1 cellular context compared by ENCODE assay signal in genomic region chr1:157196670-157197456, GRCh38.
A peak's percentile ranks its signal among the peaks of the same experiment; 100 is the strongest.
TF ChIP-seq lines count a peak whose summit lies in the region.
"Not testable (repeated sequence)": the region's sequence is repeated elsewhere in the genome, so short reads cannot be mapped to it uniquely, and the experiment has no call there.

No MANE protein-coding gene starts in this region.

TF ChIP-seq in K562, 482 proteins besides CTCF, POLR2A, EP300 and RAD21:
- TF ChIP-seq VEZF1 (CRISPR knock-in tag; IDR thresholded peaks at IDR 0.05) (peak; percentile 43; the same call in 1 of the 2 replicates), HBP1 (CRISPR knock-in tag; IDR thresholded peaks at IDR 0.05) (0 out of 2 replicates have a peak, but pooled peaks have one; percentile 24), DEAF1 (CRISPR knock-in tag; IDR thresholded peaks at IDR 0.05) (peak; percentile 94), CC2D1A (IDR thresholded peaks at IDR 0.05) (peak; percentile 77; the same call in 1 of the 2 replicates), CEBPG (tag; conservative IDR thresholded peaks at IDR 0.05 in 1 of 2, IDR thresholded peaks at IDR 0.05 in 1 of 2) (peak; percentile 30 to 83; a peak in 2 of 4 replicates), ZBTB26 (CRISPR knock-in tag; IDR thresholded peaks at IDR 0.05) (0 out of 2 replicates have a peak, but pooled peaks have one; percentile 19), ARID2 (IDR thresholded peaks at IDR 0.05) (peak; percentile 70; the same call in 1 of the 2 replicates), MAZ (CRISPR knock-in tag; conservative IDR thresholded peaks at IDR 0.05 in 1 of 2, IDR thresholded peaks at IDR 0.05 in 1 of 2) (peak; percentile 23 to 50; a peak in 1 of 4 replicates), CEBPB (tag; IDR thresholded peaks at IDR 0.05) (peak; percentile 92), ELF1 (tag; IDR thresholded peaks at IDR 0.05) (0 out of 2 replicates have a peak, but pooled peaks have one; percentile 26)
- not testable (repeated sequence) for TF ChIP-seq CEBPG (CRISPR knock-in tag; IDR thresholded peaks at IDR 0.05)
